Comparison of ENCODE assay signal across 1 cellular context in genomic region chr2:27428213-27428977, GRCh38.
TF ChIP-seq lines count a peak whose summit lies in the region.

TSS of gene NRBP1 (plus strand) at chr2:27428631. CDS start at chr2:27433274, 4,643 bp downstream.

TF ChIP-seq in GM12878, 131 proteins besides CTCF, POLR2A, EP300 and RAD21 (continued from another document and continues in another):
- no peak for TF ChIP-seq BRCA1 (IDR thresholded peaks at IDR 0.05; ENCODE audit: low read depth, low read length)
- no peak for TF ChIP-seq FOXK2 (IDR thresholded peaks at IDR 0.05)
- TF ChIP-seq NFIC (IDR thresholded peaks at IDR 0.05; ENCODE audit: low read depth, low read length): no peak
- TF ChIP-seq ETV6 (conservative IDR thresholded peaks at IDR 0.05 in 1 of 2, IDR thresholded peaks at IDR 0.05 in 1 of 2; ENCODE audit: borderline replicate concordance in 1 of 2, low read depth in 1 of 2): no peak
- no peak for TF ChIP-seq SMAD1 (IDR thresholded peaks at IDR 0.05; ENCODE audit: low read depth, partially characterized antibody)
- TF ChIP-seq NRF1 (conservative IDR thresholded peaks at IDR 0.05; ENCODE audit: low read depth, low read length): no peak
- peak; percentile 66; the same call in 1 of the 2 replicates for TF ChIP-seq TCF3 (IDR thresholded peaks at IDR 0.05; ENCODE audit: borderline replicate concordance, insufficient read depth, low read depth, low read length)
- no peak for TF ChIP-seq REST (IDR thresholded peaks at IDR 0.05; ENCODE audit: low read depth, low read length)
- no peak for TF ChIP-seq SIX5 (IDR thresholded peaks at IDR 0.05; ENCODE audit: low read depth, low read length, severe bottlenecking)
- peak; percentile 8; the same call in 1 of the 2 replicates for TF ChIP-seq MAX (IDR thresholded peaks at IDR 0.05; ENCODE audit: low read depth, low read length)
- no peak for TF ChIP-seq KAT2A (conservative IDR thresholded peaks at IDR 0.05; ENCODE audit: control insufficient read depth, low read depth, low read length)
- TF ChIP-seq PKNOX1 (IDR thresholded peaks at IDR 0.05): no peak
- no peak for TF ChIP-seq RBBP5 (conservative IDR thresholded peaks at IDR 0.05)
- no peak for TF ChIP-seq NFXL1 (IDR thresholded peaks at IDR 0.05; ENCODE audit: borderline replicate concordance)
- TF ChIP-seq ZNF384 (IDR thresholded peaks at IDR 0.05; ENCODE audit: borderline replicate concordance, low read depth, low read length): no peak
- TF ChIP-seq, protein P1, sequence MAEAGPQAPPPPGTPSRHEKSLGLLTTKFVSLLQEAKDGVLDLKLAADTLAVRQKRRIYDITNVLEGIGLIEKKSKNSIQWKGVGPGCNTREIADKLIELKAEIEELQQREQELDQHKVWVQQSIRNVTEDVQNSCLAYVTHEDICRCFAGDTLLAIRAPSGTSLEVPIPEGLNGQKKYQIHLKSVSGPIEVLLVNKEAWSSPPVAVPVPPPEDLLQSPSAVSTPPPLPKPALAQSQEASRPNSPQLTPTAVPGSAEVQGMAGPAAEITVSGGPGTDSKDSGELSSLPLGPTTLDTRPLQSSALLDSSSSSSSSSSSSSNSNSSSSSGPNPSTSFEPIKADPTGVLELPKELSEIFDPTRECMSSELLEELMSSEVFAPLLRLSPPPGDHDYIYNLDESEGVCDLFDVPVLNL (IDR thresholded peaks at IDR 0.05; ENCODE audit: low read depth, low read length): no peak
- no peak for TF ChIP-seq ATF2 (IDR thresholded peaks at IDR 0.05; ENCODE audit: low read length)
- TF ChIP-seq ZNF217 (IDR thresholded peaks at IDR 0.05): no peak
- TF ChIP-seq BACH1 (IDR thresholded peaks at IDR 0.05; ENCODE audit: borderline replicate concordance): 0 out of 2 replicates have a peak, but pooled peaks have one; percentile 45
- TF ChIP-seq NBN (IDR thresholded peaks at IDR 0.05): 0 out of 2 replicates have a peak, but pooled peaks have one; percentile 63
- no peak for TF ChIP-seq MTA2 (IDR thresholded peaks at IDR 0.05; ENCODE audit: low read depth)
- TF ChIP-seq PAX8 (IDR thresholded peaks at IDR 0.05): no peak
- TF ChIP-seq YY1 (IDR thresholded peaks at IDR 0.05; ENCODE audit: low read depth, low read length): peak; percentile 91
- TF ChIP-seq, protein P2, sequence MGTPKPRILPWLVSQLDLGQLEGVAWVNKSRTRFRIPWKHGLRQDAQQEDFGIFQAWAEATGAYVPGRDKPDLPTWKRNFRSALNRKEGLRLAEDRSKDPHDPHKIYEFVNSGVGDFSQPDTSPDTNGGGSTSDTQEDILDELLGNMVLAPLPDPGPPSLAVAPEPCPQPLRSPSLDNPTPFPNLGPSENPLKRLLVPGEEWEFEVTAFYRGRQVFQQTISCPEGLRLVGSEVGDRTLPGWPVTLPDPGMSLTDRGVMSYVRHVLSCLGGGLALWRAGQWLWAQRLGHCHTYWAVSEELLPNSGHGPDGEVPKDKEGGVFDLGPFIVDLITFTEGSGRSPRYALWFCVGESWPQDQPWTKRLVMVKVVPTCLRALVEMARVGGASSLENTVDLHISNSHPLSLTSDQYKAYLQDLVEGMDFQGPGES (IDR thresholded peaks at IDR 0.05): no peak
- TF ChIP-seq TCF12 (IDR thresholded peaks at IDR 0.05; ENCODE audit: low read depth, low read length): no peak
- TF ChIP-seq, protein P3, sequence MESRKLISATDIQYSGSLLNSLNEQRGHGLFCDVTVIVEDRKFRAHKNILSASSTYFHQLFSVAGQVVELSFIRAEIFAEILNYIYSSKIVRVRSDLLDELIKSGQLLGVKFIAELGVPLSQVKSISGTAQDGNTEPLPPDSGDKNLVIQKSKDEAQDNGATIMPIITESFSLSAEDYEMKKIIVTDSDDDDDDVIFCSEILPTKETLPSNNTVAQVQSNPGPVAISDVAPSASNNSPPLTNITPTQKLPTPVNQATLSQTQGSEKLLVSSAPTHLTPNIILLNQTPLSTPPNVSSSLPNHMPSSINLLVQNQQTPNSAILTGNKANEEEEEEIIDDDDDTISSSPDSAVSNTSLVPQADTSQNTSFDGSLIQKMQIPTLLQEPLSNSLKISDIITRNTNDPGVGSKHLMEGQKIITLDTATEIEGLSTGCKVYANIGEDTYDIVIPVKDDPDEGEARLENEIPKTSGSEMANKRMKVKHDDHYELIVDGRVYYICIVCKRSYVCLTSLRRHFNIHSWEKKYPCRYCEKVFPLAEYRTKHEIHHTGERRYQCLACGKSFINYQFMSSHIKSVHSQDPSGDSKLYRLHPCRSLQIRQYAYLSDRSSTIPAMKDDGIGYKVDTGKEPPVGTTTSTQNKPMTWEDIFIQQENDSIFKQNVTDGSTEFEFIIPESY (IDR thresholded peaks at IDR 0.05): no peak
- TF ChIP-seq CBX3 (IDR thresholded peaks at IDR 0.05; ENCODE audit: borderline replicate concordance, low read depth): no peak
- no peak for TF ChIP-seq KLF5 (IDR thresholded peaks at IDR 0.05; ENCODE audit: partially characterized antibody)
- TF ChIP-seq TAF1 (IDR thresholded peaks at IDR 0.05; ENCODE audit: borderline replicate concordance, low read depth, low read length): peak; percentile 75; the same call in 1 of the 2 replicates
- TF ChIP-seq BHLHE40 (IDR thresholded peaks at IDR 0.05; ENCODE audit: borderline replicate concordance in 1 of 2, low read depth in 2 of 2, low read length in 1 of 2): no peak; a peak in 1 of 4 replicates
- no peak for TF ChIP-seq PRDM15 (CRISPR knock-in tag; IDR thresholded peaks at IDR 0.05)
- TF ChIP-seq USF1 (IDR thresholded peaks at IDR 0.05; ENCODE audit: borderline replicate concordance, extremely low read length, insufficient read depth, low read depth, low read length): no peak
- no peak for TF ChIP-seq BCL3 (IDR thresholded peaks at IDR 0.05; ENCODE audit: borderline replicate concordance, insufficient read depth, low read depth, low read length, poor library complexity, severe bottlenecking)
- TF ChIP-seq HSF1 (IDR thresholded peaks at IDR 0.05; ENCODE audit: low read depth, low read length): no peak
- TF ChIP-seq BCLAF1 (IDR thresholded peaks at IDR 0.05): no peak
